Comparison of ENCODE assay signal across 1 cellular context in genomic region chr1:234875328-234875952, GRCh38.
TF ChIP-seq lines count a peak whose summit lies in the region.

No MANE protein-coding gene starts in this region.

TF ChIP-seq in K562, 482 proteins besides CTCF, POLR2A, EP300 and RAD21 (continued from another document and continues in another):
- TF ChIP-seq NR2C1 (IDR thresholded peaks at IDR 0.05) (no peak), NR2C1 (tag; IDR thresholded peaks at IDR 0.05) (no peak; the same call in 1 of the 2 replicates), BRF2 (IDR thresholded peaks at IDR 0.05; ENCODE audit: borderline replicate concordance, insufficient read depth, insufficient read length) (no peak), ZNF717 (CRISPR knock-in tag; IDR thresholded peaks at IDR 0.05) (no peak), ZBTB26 (CRISPR knock-in tag; IDR thresholded peaks at IDR 0.05) (peak; percentile 39; the same call in 1 of the 2 replicates), ZNF212 (CRISPR knock-in tag; IDR thresholded peaks at IDR 0.05) (0 out of 2 replicates have a peak, but pooled peaks have one; percentile 68), SPI1 (IDR thresholded peaks at IDR 0.05; ENCODE audit: borderline replicate concordance, low read depth, low read length) (no peak), KDM2B (CRISPR knock-in tag; IDR thresholded peaks at IDR 0.05) (no peak), ELK3 (CRISPR knock-in tag; IDR thresholded peaks at IDR 0.05) (0 out of 2 replicates have a peak, but pooled peaks have one; percentile 22), ZBTB7A (IDR thresholded peaks at IDR 0.05; ENCODE audit: borderline replicate concordance, control insufficient read depth, low read depth, low read length) (no peak), SMAD1 (IDR thresholded peaks at IDR 0.05; ENCODE audit: low read depth, low read length, partially characterized antibody) (no peak), ZNF408 (CRISPR knock-in tag; IDR thresholded peaks at IDR 0.05; ENCODE audit: low read depth) (no peak), ZNF324 (CRISPR knock-in tag; IDR thresholded peaks at IDR 0.05) (no peak), MTA2 (IDR thresholded peaks at IDR 0.05; ENCODE audit: low read depth) (no peak), HOXB6 (CRISPR knock-in tag; IDR thresholded peaks at IDR 0.05; ENCODE audit: borderline replicate concordance) (no peak), BRCA1 (IDR thresholded peaks at IDR 0.05) (no peak), BRCA1 (CRISPR knock-in tag; IDR thresholded peaks at IDR 0.05) (no peak), POLR3G (IDR thresholded peaks at IDR 0.05; ENCODE audit: extremely low read depth, insufficient read length, insufficient replicate concordance) (no peak), TEAD1 (CRISPR knock-in tag; IDR thresholded peaks at IDR 0.05) (peak in 1 of 2 experiments; percentile 55; a peak in 1 of 4 replicates), E2F6 (IDR thresholded peaks at IDR 0.05; ENCODE audit: borderline replicate concordance in 1 of 2, extremely low read depth in 1 of 2, insufficient read depth in 1 of 2, insufficient read length in 1 of 2, low read depth in 1 of 2, low read length in 1 of 2, poor library complexity in 1 of 2, severe bottlenecking in 1 of 2) (no peak), HNRNPH1 (optimal IDR thresholded peaks at IDR 0.05; ENCODE audit: low read depth, low read length) (no peak), ZNF41 (CRISPR knock-in tag; conservative IDR thresholded peaks at IDR 0.05) (peak; percentile 5; the same call in 1 of the 2 replicates), MAFG (tag; conservative IDR thresholded peaks at IDR 0.05) (no peak), HMGXB4 (CRISPR knock-in tag; IDR thresholded peaks at IDR 0.05) (no peak), HCFC1 (IDR thresholded peaks at IDR 0.05; ENCODE audit: low read depth, low read length) (0 out of 2 replicates have a peak, but pooled peaks have one; percentile 8), RFX5 (IDR thresholded peaks at IDR 0.05; ENCODE audit: low read depth, low read length) (no peak), ZFP36 (IDR thresholded peaks at IDR 0.05; ENCODE audit: low read depth, low read length, partially characterized antibody) (no peak), NUFIP1 (IDR thresholded peaks at IDR 0.05; ENCODE audit: partially characterized antibody) (no peak), HINFP (tag; conservative IDR thresholded peaks at IDR 0.05; ENCODE audit: low read depth) (peak; percentile 39), ZBTB1 (CRISPR knock-in tag; IDR thresholded peaks at IDR 0.05; ENCODE audit: borderline replicate concordance, low read depth) (no peak), AFF4 (CRISPR knock-in tag; IDR thresholded peaks at IDR 0.05) (no peak), POLR2B (IDR thresholded peaks at IDR 0.05; ENCODE audit: low read depth, partially characterized antibody) (no peak), HDAC1 (IDR thresholded peaks at IDR 0.05) (no peak), ZBTB33 (CRISPR knock-in tag; IDR thresholded peaks at IDR 0.05) (no peak), ATF4 (CRISPR knock-in tag; IDR thresholded peaks at IDR 0.05) (peak; percentile 48; the same call in 1 of the 2 replicates), GMEB1 (CRISPR knock-in tag; IDR thresholded peaks at IDR 0.05) (0 out of 2 replicates have a peak, but pooled peaks have one; percentile 35), ZNF174 (CRISPR knock-in tag; IDR thresholded peaks at IDR 0.05) (no peak; the same call in 1 of the 2 replicates), RBM14 (IDR thresholded peaks at IDR 0.05; ENCODE audit: borderline replicate concordance, insufficient read depth, low read depth, low read length) (no peak), RNF2 (IDR thresholded peaks at IDR 0.05) (no peak), STAT6 (CRISPR knock-in tag; IDR thresholded peaks at IDR 0.05) (no peak)
